ENCODE assay signal across 1 cellular context in the genomic region with DNA sequence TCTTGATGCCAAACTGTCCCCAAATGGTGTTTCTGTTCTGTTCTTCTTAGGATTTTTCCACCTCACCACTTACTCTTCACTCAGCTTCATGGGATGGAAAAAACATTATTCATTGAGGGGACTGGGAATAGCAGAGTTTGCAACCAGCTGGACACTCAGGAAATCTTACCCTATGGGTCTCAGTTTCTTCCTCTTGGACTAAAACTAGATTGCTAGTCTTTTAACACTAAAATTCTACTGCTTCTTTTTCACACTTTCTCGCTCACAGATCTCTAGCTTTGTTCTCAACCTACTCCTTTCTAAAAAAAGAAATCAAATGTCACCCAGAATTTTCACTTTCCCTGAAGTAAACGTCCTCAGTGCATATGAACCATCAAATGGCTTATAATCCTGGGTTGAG.
TF ChIP-seq lines count a peak whose summit lies in the region.

No MANE protein-coding gene starts in this region.

TF ChIP-seq in K562, 482 proteins besides CTCF, POLR2A, EP300 and RAD21:
- no peak for TF ChIP-seq RBM34 (IDR thresholded peaks at IDR 0.05; ENCODE audit: borderline replicate concordance, insufficient read depth, low read length)
- no peak for TF ChIP-seq NR1H2 (CRISPR knock-in tag; IDR thresholded peaks at IDR 0.05)
- TF ChIP-seq ZNF644 (tag; IDR thresholded peaks at IDR 0.05; ENCODE audit: low read depth) = no peak
- no peak for TF ChIP-seq ZKSCAN3 (CRISPR knock-in tag; IDR thresholded peaks at IDR 0.05)
- no peak for TF ChIP-seq ELK3 (CRISPR knock-in tag; IDR thresholded peaks at IDR 0.05)
- no peak for TF ChIP-seq KDM4B (IDR thresholded peaks at IDR 0.05; ENCODE audit: borderline replicate concordance in 2 of 2, low read depth in 1 of 2)
- TF ChIP-seq HNRNPLL (IDR thresholded peaks at IDR 0.05; ENCODE audit: low read depth, low read length, poor library complexity, severe bottlenecking) = no peak
- no peak for TF ChIP-seq POLR2AphosphoS2 (IDR thresholded peaks at IDR 0.05; ENCODE audit: low read length)
- TF ChIP-seq GATAD2B (IDR thresholded peaks at IDR 0.05; ENCODE audit: borderline replicate concordance) = no peak
- no peak for TF ChIP-seq NR2C1 (IDR thresholded peaks at IDR 0.05)
- no peak for TF ChIP-seq NR2C1 (tag; IDR thresholded peaks at IDR 0.05)
TF ChIP-seq in K562: peak in this region for 0.
